Comparison of ENCODE assay signal across 1 cellular context in the genomic region with DNA sequence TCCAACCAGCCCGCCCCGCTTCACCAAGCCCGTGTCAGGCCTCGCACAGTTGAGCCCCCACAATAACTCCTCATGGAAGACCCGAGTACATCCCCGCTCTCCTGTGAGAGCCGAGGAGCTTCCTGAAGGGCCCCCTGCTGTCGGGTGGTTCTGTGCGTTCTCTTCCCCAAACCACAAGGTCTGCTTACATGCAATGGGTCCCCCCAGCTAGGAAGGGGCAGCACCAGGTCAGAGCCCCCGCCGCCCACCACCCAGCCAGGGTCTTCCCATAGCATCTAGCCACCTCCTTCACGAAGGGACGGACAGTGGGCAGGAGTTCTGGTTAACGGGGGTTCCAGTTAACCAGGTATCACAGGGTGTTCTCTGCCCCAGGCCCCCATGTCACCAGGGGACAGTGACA.
TF ChIP-seq lines count a peak whose summit lies in the region.

No MANE protein-coding gene starts in this region.

TF ChIP-seq in H1, 55 proteins besides CTCF, POLR2A, EP300 and RAD21 (continued from another document):
- TF ChIP-seq NANOG (IDR thresholded peaks at IDR 0.05; ENCODE audit: insufficient read depth, low read depth, low read length, poor library complexity, severe bottlenecking) (no peak), POU5F1 (IDR thresholded peaks at IDR 0.05; ENCODE audit: low read depth, low read length) (no peak)
